33 cellular contexts compared by ENCODE assay signal in genomic region chr12:117790948-117791347, GRCh38.
"Had no signal": no experiment of that assay in that cellular context is flagged by ENCODE, and none has a peak within 500 bp of the region (broad histone marks: within the 10 kb centered on the region; RNA-seq: fewer than 3 reads in every experiment).

No MANE protein-coding gene starts in this region.

- H3K27ac ChIP-seq: hepatocyte, left lung, lower lobe of right lung, pancreas, prostate gland, skin epidermis, stomach, testis, thyroid gland, upper lobe of right lung had no signal

- H3K27ac Mint-ChIP-seq: immature natural killer cell; naive thymus-derived CD4-positive, alpha-beta T cell; natural killer cell treated with Interleukin-12 subunit alpha and Interleukin-12 subunit beta and Interleukin-15 and Interleukin-18, amount 100 ng/mL, for 72 hours; stimulated activated naive B cell treated with anti-CD40 and anti-IgM and Interleukin-4, amounts not matched to agents 10 μg/mL and 1 μg/mL and 100 μg/mL, for 72 hours had no signal

- H3K9me3 ChIP-seq: left lung, lower lobe of right lung, mucosa of descending colon, pancreas, prostate gland, stomach, testis, thyroid gland, upper lobe of right lung had no signal

- FAIRE-seq: islet of Langerhans, kidney, pancreas, urothelium cell line had no signal

- H3K27me3 ChIP-seq: hepatocyte, left lung, pancreas, testis, thyroid gland, upper lobe of right lung had no signal

- H3K9me3 Mint-ChIP-seq: immature natural killer cell; natural killer cell treated with Interleukin-12 subunit alpha and Interleukin-12 subunit beta and Interleukin-15 and Interleukin-18, amount 100 ng/mL, for 72 hours; stimulated activated naive B cell treated with anti-CD40 and anti-IgM and Interleukin-4, amounts not matched to agents 10 μg/mL and 1 μg/mL and 100 μg/mL, for 72 hours had no signal

- H3K27me3 Mint-ChIP-seq: stimulated activated naive B cell treated with anti-CD40 and anti-IgM and Interleukin-4, amounts not matched to agents 10 μg/mL and 1 μg/mL and 100 μg/mL, for 72 hours had no signal

- H3K4me3 ChIP-seq: hepatocyte, left lung, lower lobe of right lung, mucosa of descending colon, pancreas, prostate gland, skin epidermis, stomach, testis, thyroid gland, upper lobe of right lung had no signal

- DNase-seq: immature natural killer cell; kidney; left colon; left lung; lower lobe of right lung; mammary epithelial cell; mesenchymal stem cell; midbrain; mucosa of descending colon; naive thymus-derived CD4-positive, alpha-beta T cell; nucleus accumbens; pancreas; posterior cingulate gyrus; retina; right cardiac atrium; stimulated activated CD4-positive, alpha-beta T cell treated with anti-CD3 and anti-CD28 coated beads, Interleukin-12 subunit alpha, Interleukin-12 subunit beta, amount 100 ng/mL, for 4 hours; stimulated activated CD4-positive, alpha-beta T cell treated with anti-CD3 and anti-CD28 coated beads, Interleukin-15, amount 100 ng/mL, for 24 hours; stimulated activated CD4-positive, alpha-beta T cell treated with anti-CD3 and anti-CD28 coated beads, Interleukin-2, amount 100 ng/mL, for 24 hours; stimulated activated CD4-positive, alpha-beta T cell treated with anti-CD3 and anti-CD28 coated beads, Interleukin-4, amount 100 ng/mL, for 1 hour; stimulated activated naive B cell treated with anti-CD40 and anti-IgM and Interleukin-4, amounts not matched to agents 10 μg/mL and 1 μg/mL and 100 μg/mL, for 72 hours; stimulated activated naive CD8-positive, alpha-beta T cell treated with anti-CD3 and anti-CD28 coated beads, Interleukin-15, Interleukin-2, amounts not matched to agents 100 U/mL and 50 U/mL, for 24 hours; stomach; testis; thyroid gland; trophoblast cell; upper lobe of right lung had no signal

- H3K36me3 ChIP-seq: left lung, lower lobe of right lung, pancreas, prostate gland, stomach, thyroid gland, upper lobe of right lung had no signal

- H3K4me1 ChIP-seq: left lung, lower lobe of right lung, pancreas, stomach, testis, thyroid gland, upper lobe of right lung had no signal

- ATAC-seq: left colon; left lung; lower lobe of right lung; mucosa of descending colon; naive thymus-derived CD4-positive, alpha-beta T cell; natural killer cell treated with Interleukin-12 subunit alpha and Interleukin-12 subunit beta and Interleukin-15 and Interleukin-18, amount 100 ng/mL, for 72 hours; pancreas; right cardiac atrium; sciatic nerve; stimulated activated naive B cell treated with anti-CD40 and anti-IgM and Interleukin-4, amounts not matched to agents 10 μg/mL and 1 μg/mL and 100 μg/mL, for 72 hours; stimulated activated naive CD8-positive, alpha-beta T cell treated with anti-CD3 and anti-CD28 coated beads, Interleukin-15, Interleukin-2, amounts not matched to agents 100 U/mL and 50 U/mL, for 24 hours; upper lobe of right lung had no signal

- H3K4me3 Mint-ChIP-seq: immature natural killer cell; naive thymus-derived CD4-positive, alpha-beta T cell; natural killer cell treated with Interleukin-12 subunit alpha and Interleukin-12 subunit beta and Interleukin-15 and Interleukin-18, amount 100 ng/mL, for 72 hours; stimulated activated naive B cell treated with anti-CD40 and anti-IgM and Interleukin-4, amounts not matched to agents 10 μg/mL and 1 μg/mL and 100 μg/mL, for 72 hours had no signal

- H3K4me1 Mint-ChIP-seq: immature natural killer cell; naive thymus-derived CD4-positive, alpha-beta T cell; stimulated activated naive B cell treated with anti-CD40 and anti-IgM and Interleukin-4, amounts not matched to agents 10 μg/mL and 1 μg/mL and 100 μg/mL, for 72 hours had no signal

- H3K36me3 Mint-ChIP-seq: immature natural killer cell; naive thymus-derived CD4-positive, alpha-beta T cell; natural killer cell treated with Interleukin-12 subunit alpha and Interleukin-12 subunit beta and Interleukin-15 and Interleukin-18, amount 100 ng/mL, for 72 hours; stimulated activated naive B cell treated with anti-CD40 and anti-IgM and Interleukin-4, amounts not matched to agents 10 μg/mL and 1 μg/mL and 100 μg/mL, for 72 hours had no signal
